ENCODE assay signal across 12 cellular contexts in genomic region chr10:124709862-124710261, GRCh38. TPM values are rescaled to one million over a fixed set of nuclear protein-coding genes. Genes with fewer than 3 reads are reported as not detected.
A peak's percentile ranks its signal among the peaks of the same experiment; 100 is the strongest.
DNase-seq lines count a peak whose midpoint lies in the region; ATAC-seq and TF ChIP-seq lines count a peak whose summit lies in the region.
"Had no signal": no experiment of that assay in that cellular context is flagged by ENCODE, and none has a peak within 500 bp of the region (broad histone marks: within the 10 kb centered on the region; RNA-seq: fewer than 3 reads in every experiment).

No MANE protein-coding gene starts in this region.

- H3K36me3 Mint-ChIP-seq in mesothelial cell of epicardium = no peaks in the 10 kb centered on the region
- H3K36me3 Mint-ChIP-seq in stimulated activated naive B cell treated with anti-CD40 and anti-IgM and Interleukin-4, amounts not matched to agents 10 μg/mL and 1 μg/mL and 100 μg/mL, for 72 hours = peaks cover 10 to 27% of the 10 kb centered on the region in 2 donors

- H3K36me3 ChIP-seq in HEK293 (ENCODE audit: control insufficient read depth in 2 of 2, insufficient read depth in 1 of 2, low read length in 2 of 2) (peaks cover 0 to 19% of the 10 kb centered on the region in 2 experiments; a peak in 2 of 3 replicates), duodenal mucosa (ENCODE audit: control insufficient read depth in 1 of 2, insufficient read depth in 2 of 2, low read length in 2 of 2) (peaks cover 2 to 23% of the 10 kb centered on the region in 2 donors)

- H3K27me3 Mint-ChIP-seq in mesothelial cell of epicardium (ENCODE audit: low read depth) = no peaks in the 10 kb centered on the region
- H3K27me3 Mint-ChIP-seq in stimulated activated naive B cell treated with anti-CD40 and anti-IgM and Interleukin-4, amounts not matched to agents 10 μg/mL and 1 μg/mL and 100 μg/mL, for 72 hours = no peaks in the 10 kb centered on the region

- no peak for DNase-seq in mesothelial cell of epicardium (ENCODE audit: low spot score in 2 of 2, unreplicated experiment in 2 of 2)
- no peak for DNase-seq in stimulated activated naive B cell treated with anti-CD40 and anti-IgM and Interleukin-4, amounts not matched to agents 10 μg/mL and 1 μg/mL and 100 μg/mL, for 72 hours
- no peak for DNase-seq in stimulated activated CD4-positive, alpha-beta T cell treated with anti-CD3 and anti-CD28 coated beads, Interleukin-12 subunit alpha, Interleukin-12 subunit beta, amount 100 ng/mL, for 4 hours
- DNase-seq: Caco-2, dermis blood vessel endothelial cell, NCI-H1694 had no signal

- H3K4me1 Mint-ChIP-seq in mesothelial cell of epicardium = peaks cover 60% of the 10 kb centered on the region
- H3K4me1 Mint-ChIP-seq in stimulated activated naive B cell treated with anti-CD40 and anti-IgM and Interleukin-4, amounts not matched to agents 10 μg/mL and 1 μg/mL and 100 μg/mL, for 72 hours = peaks cover 67 to 88% of the 10 kb centered on the region in 2 donors

- ATAC-seq in stimulated activated naive B cell treated with anti-CD40 and anti-IgM and Interleukin-4, amounts not matched to agents 10 μg/mL and 1 μg/mL and 100 μg/mL, for 72 hours (replicated peaks) = no peak
- ATAC-seq in GM18858 (IDR thresholded peaks at IDR 0.05; ENCODE audit: unreplicated experiment) = no peak
- no peak for ATAC-seq in GM18873 (IDR thresholded peaks at IDR 0.05; ENCODE audit: low FRiP score, unreplicated experiment)
- ATAC-seq in HG03045 (IDR thresholded peaks at IDR 0.05; ENCODE audit: unreplicated experiment) = no peak

- no peak overlapping the region for H3K4me3 Mint-ChIP-seq in mesothelial cell of epicardium
- no peak overlapping the region for H3K4me3 Mint-ChIP-seq in stimulated activated naive B cell treated with anti-CD40 and anti-IgM and Interleukin-4, amounts not matched to agents 10 μg/mL and 1 μg/mL and 100 μg/mL, for 72 hours
- H3K4me3 Mint-ChIP-seq: activated T-helper 1 cell treated with anti-CD3 and anti-CD28 coated beads, Interleukin-12 subunit alpha, Interleukin-12 subunit beta, Interleukin-2, Interleukin-4 antibody, amounts not matched to agents 30 ng/mL and 10 ng/mL and 1 ng/mL, durations not matched to agents 14 hours and 24 hours and 36 hours had no signal

- H3K27ac ChIP-seq in HEK293 (ENCODE audit: extremely low read depth, low read depth, low read length) (no peak overlapping the region), duodenal mucosa (ENCODE audit: low read depth, low read length) (peak overlapping the region; percentile 26)

- CTCF ChIA-PET in HEK293 (lab: Yijun Ruan, JAX) = no interaction called here

- TF ChIP-seq CTCF in HEK293 (tag by site-specific recombination; IDR thresholded peaks at IDR 0.05) (no peak), mesothelial cell of epicardium (IDR thresholded peaks at IDR 0.05; ENCODE audit: unreplicated experiment) (no peak)

- H3K27ac Mint-ChIP-seq in mesothelial cell of epicardium = peak overlapping the region; percentile 94
- H3K27ac Mint-ChIP-seq in stimulated activated naive B cell treated with anti-CD40 and anti-IgM and Interleukin-4, amounts not matched to agents 10 μg/mL and 1 μg/mL and 100 μg/mL, for 72 hours = peak overlapping the region; percentile 92
- H3K27ac Mint-ChIP-seq: activated T-helper 1 cell treated with anti-CD3 and anti-CD28 coated beads, Interleukin-12 subunit alpha, Interleukin-12 subunit beta, Interleukin-2, Interleukin-4 antibody, amounts not matched to agents 30 ng/mL and 10 ng/mL and 1 ng/mL, durations not matched to agents 14 hours and 24 hours and 36 hours had no signal

- H3K27me3 ChIP-seq in duodenal mucosa (ENCODE audit: control insufficient read depth in 1 of 2, insufficient read depth in 2 of 2, low read length in 2 of 2) = no peaks in the 10 kb centered on the region

- no peak overlapping the region for H3K4me3 ChIP-seq in HEK293 (ENCODE audit: low read depth, low read length)
- H3K4me3 ChIP-seq in duodenal mucosa (ENCODE audit: low read depth in 1 of 2, low read length in 2 of 2) = no peak overlapping the region

- POLR2A ChIA-PET in HEK293 (lab: Yijun Ruan, JAX) = no interaction called here

- H3K9me3 ChIP-seq in HEK293 (ENCODE audit: control insufficient read depth, insufficient read depth, low read depth, low read length) = no peaks in the 10 kb centered on the region
- no peaks in the 10 kb centered on the region for H3K9me3 ChIP-seq in duodenal mucosa (ENCODE audit: control insufficient read depth in 1 of 2, low read length in 2 of 2)
- H3K9me3 ChIP-seq: Caco-2 had no signal

- no peaks in the 10 kb centered on the region for H3K9me3 Mint-ChIP-seq in mesothelial cell of epicardium
- no peaks in the 10 kb centered on the region for H3K9me3 Mint-ChIP-seq in stimulated activated naive B cell treated with anti-CD40 and anti-IgM and Interleukin-4, amounts not matched to agents 10 μg/mL and 1 μg/mL and 100 μg/mL, for 72 hours
- H3K9me3 Mint-ChIP-seq: activated T-helper 1 cell treated with anti-CD3 and anti-CD28 coated beads, Interleukin-12 subunit alpha, Interleukin-12 subunit beta, Interleukin-2, Interleukin-4 antibody, amounts not matched to agents 30 ng/mL and 10 ng/mL and 1 ng/mL, durations not matched to agents 14 hours and 24 hours and 36 hours had no signal

- peak overlapping the region in 1 of 2 donors; percentile 39 for H3K9ac ChIP-seq in duodenal mucosa (ENCODE audit: low read depth in 1 of 2, low read length in 2 of 2)

- H3K4me1 ChIP-seq in HEK293 (ENCODE audit: control insufficient read depth, insufficient read depth, low read length) = peaks cover 3% of the 10 kb centered on the region; the same call in 1 of the 2 replicates
- peaks cover 67 to 70% of the 10 kb centered on the region in 2 donors for H3K4me1 ChIP-seq in duodenal mucosa (ENCODE audit: control insufficient read depth in 1 of 2, insufficient read depth in 2 of 2, low read length in 2 of 2)
- H3K4me1 ChIP-seq: Caco-2 had no signal

TF ChIP-seq in HEK293, 187 proteins besides CTCF, POLR2A, EP300 and RAD21:
- peak; percentile 30; the same call in 1 of the 2 replicates for TF ChIP-seq ZBTB20 (tag by site-specific recombination; IDR thresholded peaks at IDR 0.05)
- peak; percentile 34 for TF ChIP-seq KLF1 (tag by site-specific recombination; IDR thresholded peaks at IDR 0.05)
- TF ChIP-seq ZSCAN4 (tag by site-specific recombination; IDR thresholded peaks at IDR 0.05) = no peak
- TF ChIP-seq ZNF341 (tag by site-specific recombination; IDR thresholded peaks at IDR 0.05; ENCODE audit: low read depth) = no peak
- no peak for TF ChIP-seq ZNF354C (tag by site-specific recombination; IDR thresholded peaks at IDR 0.05; ENCODE audit: borderline replicate concordance, low read depth)

RNA-seq across cellular contexts. Expression of gene FAM53B, which starts 34.3 kb away (rescaled TPM):
- total RNA-seq in mesothelial cell of epicardium = 40.7 to 43.0 TPM (median 42.0 TPM) in 3 replicates
